Comparison of ENCODE assay signal across 30 cellular contexts in the genomic region with DNA sequence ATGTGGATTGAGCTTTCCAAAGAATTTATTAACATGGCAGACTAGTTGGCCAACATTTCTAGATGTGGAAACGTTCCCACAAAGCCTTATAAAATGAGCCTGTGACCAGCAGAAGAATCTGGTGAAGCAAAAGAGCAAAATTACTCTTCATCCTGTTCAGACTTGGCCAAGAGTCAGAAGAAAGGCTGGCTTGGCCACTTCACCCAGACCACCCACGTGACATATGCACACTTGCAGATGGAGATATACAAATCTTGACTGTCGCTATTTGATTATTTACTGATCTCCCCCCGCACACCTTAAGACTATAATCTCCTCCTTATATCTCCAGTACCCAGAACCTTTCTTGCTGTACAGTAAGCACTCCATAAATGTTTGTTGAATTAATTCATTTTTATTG.
"Had no signal": no experiment of that assay in that cellular context is flagged by ENCODE, and none has a peak within 500 bp of the region (broad histone marks: within the 10 kb centered on the region; RNA-seq: fewer than 3 reads in every experiment).

No MANE protein-coding gene starts in this region.

- DNase-seq: activated CD4-positive, alpha-beta memory T cell treated with anti-CD3 and anti-CD28 coated beads for 36 hours; activated CD4-positive, alpha-beta T cell treated with anti-CD3 and anti-CD28 coated beads for 36 hours; activated CD4-positive, alpha-beta T cell treated with anti-CD3 and anti-CD28 coated beads, Interleukin-2, amount 10 ng/mL, durations not matched to agents 24 days and 14 days; activated CD4-positive, CD25-positive, alpha-beta regulatory T cell; activated CD4-positive, CD25-positive, alpha-beta regulatory T cell treated with anti-CD3 and anti-CD28 coated beads, Interleukin-2, amount 50 U/mL, for 72 hours; activated CD8-positive, alpha-beta memory T cell treated with anti-CD3 and anti-CD28 coated beads, Interleukin-2, amount 10 ng/mL, durations not matched to agents 7 days and 5 days; activated CD8-positive, alpha-beta memory T cell treated with anti-CD3 and anti-CD28 coated beads, Interleukin-2, amount 50 U/mL, for 4 hours; activated CD8-positive, alpha-beta T cell treated with anti-CD3 and anti-CD28 coated beads, Interleukin-2, amount 10 ng/mL, durations not matched to agents 7 days and 5 days; activated effector memory CD4-positive, alpha-beta T cell treated with Interleukin-2 at 50 U/mL for 16 hours; activated gamma-delta T cell treated with Interleukin-2 at 50 U/mL for 16 hours; activated naive CD4-positive, alpha-beta T cell treated with anti-CD3 and anti-CD28 coated beads, Interleukin-2, amount 50 U/mL, for 16 hours; activated naive CD4-positive, alpha-beta T cell treated with Interleukin-2 at 50 U/mL for 16 hours; activated T-cell treated with anti-CD3 and anti-CD28 coated beads, Interleukin-2, amount 50 U/mL, for 1 hour; adrenal gland; amygdala; aorta; body of pancreas; caudate nucleus; cortex of kidney; dermis blood vessel endothelial cell; effector CD4-positive, alpha-beta T cell; effector memory CD8-positive, alpha-beta T cell; erythroblast; esophagus squamous epithelium; foreskin melanocyte; heart right ventricle; T-helper 2 cell had no signal

- H3K27me3 Mint-ChIP-seq: activated CD4-positive, alpha-beta memory T cell treated with anti-CD3 and anti-CD28 coated beads for 36 hours; activated CD4-positive, alpha-beta T cell treated with anti-CD3 and anti-CD28 coated beads, Interleukin-2, amount 10 ng/mL, durations not matched to agents 24 days and 14 days; activated CD8-positive, alpha-beta memory T cell treated with anti-CD3 and anti-CD28 coated beads, Interleukin-2, amount 10 ng/mL, durations not matched to agents 7 days and 5 days had no signal

- H3K4me3 Mint-ChIP-seq: activated CD4-positive, alpha-beta memory T cell treated with anti-CD3 and anti-CD28 coated beads for 36 hours; activated CD4-positive, alpha-beta T cell treated with anti-CD3 and anti-CD28 coated beads for 36 hours; activated CD4-positive, alpha-beta T cell treated with anti-CD3 and anti-CD28 coated beads, Interleukin-2, amount 10 ng/mL, durations not matched to agents 24 days and 14 days; activated CD8-positive, alpha-beta memory T cell treated with anti-CD3 and anti-CD28 coated beads, Interleukin-2, amount 10 ng/mL, durations not matched to agents 7 days and 5 days; activated CD8-positive, alpha-beta T cell treated with anti-CD3 and anti-CD28 coated beads, Interleukin-2, amount 10 ng/mL, durations not matched to agents 7 days and 5 days; activated naive CD8-positive, alpha-beta T cell; activated T-helper 17 cell treated with anti-CD3 and anti-CD28 coated beads, Interleukin-2, amount 50 U/mL, for 72 hours; effector memory CD8-positive, alpha-beta T cell had no signal

- ATAC-seq: activated CD4-positive, alpha-beta T cell treated with anti-CD3 and anti-CD28 coated beads for 36 hours; activated CD8-positive, alpha-beta memory T cell treated with anti-CD3 and anti-CD28 coated beads, Interleukin-2, amount 10 ng/mL, durations not matched to agents 7 days and 5 days; activated CD8-positive, alpha-beta T cell treated with anti-CD3 and anti-CD28 coated beads, Interleukin-2, amount 10 ng/mL, durations not matched to agents 7 days and 5 days; activated T-helper 17 cell treated with anti-CD3 and anti-CD28 coated beads, Interleukin-2, amount 50 U/mL, for 72 hours; body of pancreas; effector memory CD8-positive, alpha-beta T cell; gastroesophageal sphincter; heart right ventricle had no signal

- H3K36me3 Mint-ChIP-seq: activated CD4-positive, alpha-beta memory T cell treated with anti-CD3 and anti-CD28 coated beads for 36 hours; activated CD8-positive, alpha-beta memory T cell treated with anti-CD3 and anti-CD28 coated beads, Interleukin-2, amount 10 ng/mL, durations not matched to agents 7 days and 5 days; activated naive CD8-positive, alpha-beta T cell had no signal

- H3K9me3 Mint-ChIP-seq: activated CD4-positive, alpha-beta memory T cell treated with anti-CD3 and anti-CD28 coated beads for 36 hours; activated CD4-positive, alpha-beta T cell treated with anti-CD3 and anti-CD28 coated beads, Interleukin-2, amount 10 ng/mL, durations not matched to agents 24 days and 14 days; activated T-helper 17 cell treated with anti-CD3 and anti-CD28 coated beads, Interleukin-2, amount 50 U/mL, for 72 hours; effector memory CD8-positive, alpha-beta T cell had no signal

- H3K27ac Mint-ChIP-seq: activated CD4-positive, alpha-beta memory T cell treated with anti-CD3 and anti-CD28 coated beads for 36 hours; activated CD4-positive, alpha-beta T cell treated with anti-CD3 and anti-CD28 coated beads for 36 hours; activated CD4-positive, alpha-beta T cell treated with anti-CD3 and anti-CD28 coated beads, Interleukin-2, amount 10 ng/mL, durations not matched to agents 24 days and 14 days; activated CD8-positive, alpha-beta memory T cell treated with anti-CD3 and anti-CD28 coated beads, Interleukin-2, amount 10 ng/mL, durations not matched to agents 7 days and 5 days; activated CD8-positive, alpha-beta T cell treated with anti-CD3 and anti-CD28 coated beads, Interleukin-2, amount 10 ng/mL, durations not matched to agents 7 days and 5 days; activated naive CD8-positive, alpha-beta T cell; activated T-helper 17 cell treated with anti-CD3 and anti-CD28 coated beads, Interleukin-2, amount 50 U/mL, for 72 hours; effector memory CD8-positive, alpha-beta T cell had no signal

- H3K4me1 Mint-ChIP-seq: activated CD4-positive, alpha-beta T cell treated with anti-CD3 and anti-CD28 coated beads for 36 hours; activated CD4-positive, alpha-beta T cell treated with anti-CD3 and anti-CD28 coated beads, Interleukin-2, amount 10 ng/mL, durations not matched to agents 24 days and 14 days; activated CD8-positive, alpha-beta memory T cell treated with anti-CD3 and anti-CD28 coated beads, Interleukin-2, amount 10 ng/mL, durations not matched to agents 7 days and 5 days; activated T-helper 17 cell treated with anti-CD3 and anti-CD28 coated beads, Interleukin-2, amount 50 U/mL, for 72 hours had no signal
